Comparison of ENCODE assay signal across 14 cellular contexts in the genomic region with DNA sequence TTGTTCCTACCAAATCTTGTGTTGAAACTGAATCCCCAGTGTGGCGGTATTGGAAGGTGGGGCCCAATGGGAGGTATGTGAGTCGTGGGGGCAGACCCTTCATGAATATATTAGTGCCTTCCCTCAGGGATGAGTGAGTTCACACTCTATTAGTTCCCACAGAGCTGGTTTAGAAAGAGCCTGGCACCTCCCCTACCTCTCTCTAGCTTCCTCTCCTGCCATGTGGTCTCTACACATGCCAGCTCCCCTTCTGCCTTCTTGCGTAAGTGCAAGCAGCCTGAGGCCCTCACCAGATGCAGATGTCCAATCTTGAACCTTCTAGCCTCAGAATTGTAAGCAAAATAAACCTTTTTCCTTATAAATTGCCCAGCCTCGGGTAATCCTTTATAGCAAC.
A peak's percentile ranks its signal among the peaks of the same experiment; 100 is the strongest.
DNase-seq lines count a peak whose midpoint lies in the region; ATAC-seq and TF ChIP-seq lines count a peak whose summit lies in the region.
"Had no signal": no experiment of that assay in that cellular context is flagged by ENCODE, and none has a peak within 500 bp of the region (broad histone marks: within the 10 kb centered on the region; RNA-seq: fewer than 3 reads in every experiment).

No MANE protein-coding gene starts in this region.

- no peak overlapping the region for H3K9ac ChIP-seq in mesendoderm (ENCODE audit: low read length)

- DNase-seq in Daoy (ENCODE audit: low read depth): peak; percentile 61
- peak; percentile 69 for DNase-seq in NCI-H446 treated with DMSO at 0.1 percent for 48 hours (lab: John Stamatoyannopoulos, UW)
- peak; percentile 56 for DNase-seq in choroid plexus epithelial cell (ENCODE audit: low read depth)
- DNase-seq in mesendoderm: peak; percentile 91
- no peak for DNase-seq in CD4-positive, alpha-beta T cell
- no peak for DNase-seq in activated CD4-positive, alpha-beta T cell treated with anti-CD3 and anti-CD28 coated beads for 1 hour
- DNase-seq in stimulated activated CD4-positive, alpha-beta T cell treated with anti-CD3 and anti-CD28 coated beads, Interleukin-12 subunit alpha, Interleukin-12 subunit beta, amount 100 ng/mL, for 4 hours: no peak
- DNase-seq: activated CD8-positive, alpha-beta memory T cell treated with anti-CD3 and anti-CD28 coated beads, Interleukin-2, amount 50 U/mL, for 4 hours; CD4-positive, CD25-positive, alpha-beta regulatory T cell; mucosa of descending colon; stimulated activated naive CD4-positive, alpha-beta T cell; T-helper 2 cell had no signal

- intact Hi-C loops in CD4-positive, alpha-beta T cell (cut with DNase I, micrococcal nuclease): no loop called here

- H3K27me3 ChIP-seq in mesendoderm (ENCODE audit: insufficient read depth, low read length, poor library complexity): no peaks in the 10 kb centered on the region
- no peaks in the 10 kb centered on the region for H3K27me3 ChIP-seq in CD4-positive, alpha-beta T cell (ENCODE audit: control insufficient read depth, insufficient read depth, low read length)
- H3K27me3 ChIP-seq: brain microvascular endothelial cell had no signal

- no peaks in the 10 kb centered on the region for H3K36me3 Mint-ChIP-seq in CD4-positive, alpha-beta T cell (ENCODE audit: low read depth)
- H3K36me3 Mint-ChIP-seq: CD4-positive, CD25-positive, alpha-beta regulatory T cell had no signal

- no peak overlapping the region for H4K8ac ChIP-seq in mesendoderm (ENCODE audit: low read depth, low read length)

- H3K4me2 ChIP-seq in mesendoderm (ENCODE audit: low read length): no peak overlapping the region

- no peaks in the 10 kb centered on the region for H3K4me1 Mint-ChIP-seq in CD4-positive, alpha-beta T cell (ENCODE audit: low read depth)
- H3K4me1 Mint-ChIP-seq: CD4-positive, CD25-positive, alpha-beta regulatory T cell had no signal

- H2BK120ac ChIP-seq in mesendoderm (ENCODE audit: low read depth, low read length): no peak overlapping the region

- H3K4me3 Mint-ChIP-seq in CD4-positive, alpha-beta T cell: no peak overlapping the region
- H3K4me3 Mint-ChIP-seq: CD4-positive, CD25-positive, alpha-beta regulatory T cell had no signal

- H3K56ac ChIP-seq in mesendoderm (ENCODE audit: low read length): no peak overlapping the region

- no peak overlapping the region for H2BK15ac ChIP-seq in mesendoderm (replicated peaks; ENCODE audit: low read depth)

- H3K9me3 Mint-ChIP-seq in CD4-positive, alpha-beta T cell: no peaks in the 10 kb centered on the region
- H3K9me3 Mint-ChIP-seq: CD4-positive, CD25-positive, alpha-beta regulatory T cell had no signal

- POLR2A ChIA-PET in CD4-positive, alpha-beta T cell (lab: Charles Lee): no interaction called here

- H3K23ac ChIP-seq in mesendoderm (ENCODE audit: low read length): no peak overlapping the region

- H2BK5ac ChIP-seq in mesendoderm (ENCODE audit: low read length): no peak overlapping the region

- no peak overlapping the region for H2AK5ac ChIP-seq in mesendoderm (ENCODE audit: low read length)

- CTCF ChIA-PET in CD4-positive, alpha-beta T cell (lab: Charles Lee): no interaction called here

- no peak for TF ChIP-seq CTCF in choroid plexus epithelial cell (conservative IDR thresholded peaks at IDR 0.05; ENCODE audit: low read depth, low read length)
- TF ChIP-seq CTCF in CD4-positive, alpha-beta T cell (IDR thresholded peaks at IDR 0.05): no peak

- H3K36me3 ChIP-seq in mesendoderm (ENCODE audit: control insufficient read depth, insufficient read depth, low read length): no peaks in the 10 kb centered on the region
- H3K36me3 ChIP-seq: brain microvascular endothelial cell had no signal

- H3K27ac Mint-ChIP-seq in CD4-positive, alpha-beta T cell: no peak overlapping the region

- WGBS in mesendoderm (ENCODE audit: extremely low coverage, insufficient coverage, low lambda C conversion rate): no CpG with 5 or more reads among the region's 4 CpGs

- no peak overlapping the region for H3K18ac ChIP-seq in mesendoderm (ENCODE audit: low read length)

- no peaks in the 10 kb centered on the region for H3K9me3 ChIP-seq in CD4-positive, alpha-beta T cell (ENCODE audit: control insufficient read depth, low read length)
- H3K9me3 ChIP-seq: mucosa of descending colon had no signal

- H3K27me3 Mint-ChIP-seq in CD4-positive, alpha-beta T cell: no peaks in the 10 kb centered on the region
- H3K27me3 Mint-ChIP-seq: CD4-positive, CD25-positive, alpha-beta regulatory T cell had no signal

- H3K4me1 ChIP-seq in mesendoderm (ENCODE audit: control insufficient read depth, low read depth, low read length): peaks cover 6% of the 10 kb centered on the region

- H3K4me3 ChIP-seq in choroid plexus epithelial cell (ENCODE audit: low read depth, low read length) (no peak overlapping the region), mesendoderm (ENCODE audit: low read length) (no peak overlapping the region)
- H3K4me3 ChIP-seq: mucosa of descending colon had no signal

- no peaks in the 10 kb centered on the region for H3K79me1 ChIP-seq in mesendoderm (ENCODE audit: low read length)

- no peak overlapping the region for H3K27ac ChIP-seq in mesendoderm (ENCODE audit: low read depth, low read length)
- H3K27ac ChIP-seq in CD4-positive, alpha-beta T cell (ENCODE audit: low read depth, low read length): no peak overlapping the region
- H3K27ac ChIP-seq: brain microvascular endothelial cell had no signal

- H3K4ac ChIP-seq in mesendoderm (ENCODE audit: low read depth, low read length): no peak overlapping the region

- no peak for ATAC-seq in CD4-positive, alpha-beta T cell (ENCODE audit: poor library complexity)
- ATAC-seq in GM18909 (IDR thresholded peaks at IDR 0.05; ENCODE audit: poor library complexity, unreplicated experiment): no peak

- no peak overlapping the region for H4K5ac ChIP-seq in mesendoderm (ENCODE audit: low read length)

- H3K79me2 ChIP-seq in mesendoderm (ENCODE audit: control insufficient read depth, insufficient read depth, low read length): no peaks in the 10 kb centered on the region

Comparison
In these comparisons a context has a peak if more than half of its experiments do, and no peak if none do; other contexts are left out.
1. DNase-seq: peak in Daoy (single experiment), NCI-H446 treated with DMSO at 0.1 percent for 48 hours (single experiment), choroid plexus epithelial cell (single experiment) and mesendoderm (single experiment); none in CD4-positive, alpha-beta T cell (0 of 10), activated CD4-positive, alpha-beta T cell treated with anti-CD3 and anti-CD28 coated beads for 1 hour (single experiment) and stimulated activated CD4-positive, alpha-beta T cell treated with anti-CD3 and anti-CD28 coated beads, Interleukin-12 subunit alpha, Interleukin-12 subunit beta, amount 100 ng/mL, for 4 hours (single experiment).